10 cellular contexts compared by ENCODE assay signal in genomic region chr3:195544634-195545033, GRCh38. TPM values are rescaled to one million over a fixed set of nuclear protein-coding genes. Genes with fewer than 3 reads are reported as not detected.
DNase-seq lines count a peak whose midpoint lies in the region; ATAC-seq and TF ChIP-seq lines count a peak whose summit lies in the region.
"Had no signal": no experiment of that assay in that cellular context is flagged by ENCODE, and none has a peak within 500 bp of the region (broad histone marks: within the 10 kb centered on the region; RNA-seq: fewer than 3 reads in every experiment).

No MANE protein-coding gene starts in this region.

- H3K27ac Mint-ChIP-seq in T-helper 2 cell treated with Interferon-gamma antibody and Interleukin-4, amounts not matched to agents 5 μg/mL and 100 μg/mL, for 36 hours = peak overlapping the region; percentile 76
- peak overlapping the region; percentile 93 for H3K27ac Mint-ChIP-seq in activated naive CD8-positive, alpha-beta T cell
- H3K27ac Mint-ChIP-seq in stimulated activated memory B cell treated with anti-CD40 and anti-IgM and Interleukin-4, amounts not matched to agents 10 μg/mL and 1 μg/mL and 100 μg/mL, for 72 hours = peak overlapping the region; percentile 99

- H3K4me1 ChIP-seq in left ventricle myocardium inferior = peaks cover 70% of the 10 kb centered on the region
- H3K4me1 ChIP-seq: colonic mucosa had no signal

- TF ChIP-seq CTCF in left ventricle myocardium inferior (IDR thresholded peaks at IDR 0.05; ENCODE audit: borderline replicate concordance) = no peak

- H3K9me3 ChIP-seq in left ventricle myocardium inferior (replicated peaks) = no peaks in the 10 kb centered on the region
- H3K9me3 ChIP-seq: colonic mucosa had no signal

- H3K4me1 Mint-ChIP-seq in T-helper 2 cell treated with Interferon-gamma antibody and Interleukin-4, amounts not matched to agents 5 μg/mL and 100 μg/mL, for 36 hours (ENCODE audit: low read depth) = peaks cover 68% of the 10 kb centered on the region
- H3K4me1 Mint-ChIP-seq in activated naive CD8-positive, alpha-beta T cell (ENCODE audit: low read depth) = peaks cover 72% of the 10 kb centered on the region
- H3K4me1 Mint-ChIP-seq in stimulated activated memory B cell treated with anti-CD40 and anti-IgM and Interleukin-4, amounts not matched to agents 10 μg/mL and 1 μg/mL and 100 μg/mL, for 72 hours = peaks cover 70% of the 10 kb centered on the region

- H3K27me3 ChIP-seq in left ventricle myocardium inferior (ENCODE audit: low read depth) = no peaks in the 10 kb centered on the region
- H3K27me3 ChIP-seq: colonic mucosa had no signal

- no peak for ATAC-seq in stimulated activated memory B cell treated with anti-CD40 and anti-IgM and Interleukin-4, amounts not matched to agents 10 μg/mL and 1 μg/mL and 100 μg/mL, for 72 hours
- ATAC-seq in GM18511 (IDR thresholded peaks at IDR 0.05; ENCODE audit: unreplicated experiment) = no peak
- ATAC-seq in GM18867 (IDR thresholded peaks at IDR 0.05; ENCODE audit: unreplicated experiment) = no peak
- no peak for ATAC-seq in HG02588 (IDR thresholded peaks at IDR 0.05; ENCODE audit: unreplicated experiment)

- no peak for DNase-seq in T-helper 2 cell treated with Interferon-gamma antibody and Interleukin-4, amounts not matched to agents 5 μg/mL and 100 μg/mL, for 36 hours (ENCODE audit: low spot score)
- DNase-seq in T-helper 2 cell (no peak), left ventricle myocardium inferior (peak; percentile 48)
- DNase-seq: colonic mucosa, KG1 had no signal

- H3K36me3 Mint-ChIP-seq in T-helper 2 cell treated with Interferon-gamma antibody and Interleukin-4, amounts not matched to agents 5 μg/mL and 100 μg/mL, for 36 hours (ENCODE audit: low read depth) = peaks cover 9% of the 10 kb centered on the region
- H3K36me3 Mint-ChIP-seq in activated naive CD8-positive, alpha-beta T cell = no peaks in the 10 kb centered on the region
- H3K36me3 Mint-ChIP-seq in stimulated activated memory B cell treated with anti-CD40 and anti-IgM and Interleukin-4, amounts not matched to agents 10 μg/mL and 1 μg/mL and 100 μg/mL, for 72 hours = peaks cover 16% of the 10 kb centered on the region

- no peaks in the 10 kb centered on the region for H3K36me3 ChIP-seq in left ventricle myocardium inferior
- H3K36me3 ChIP-seq: colonic mucosa had no signal

- intact Hi-C loops in left ventricle myocardium inferior (cut with micrococcal nuclease) = no loop called here

- no peaks in the 10 kb centered on the region for H3K9me3 Mint-ChIP-seq in T-helper 2 cell treated with Interferon-gamma antibody and Interleukin-4, amounts not matched to agents 5 μg/mL and 100 μg/mL, for 36 hours
- no peaks in the 10 kb centered on the region for H3K9me3 Mint-ChIP-seq in activated naive CD8-positive, alpha-beta T cell (ENCODE audit: low read depth)
- H3K9me3 Mint-ChIP-seq in stimulated activated memory B cell treated with anti-CD40 and anti-IgM and Interleukin-4, amounts not matched to agents 10 μg/mL and 1 μg/mL and 100 μg/mL, for 72 hours = no peaks in the 10 kb centered on the region

- H3K4me3 Mint-ChIP-seq in T-helper 2 cell treated with Interferon-gamma antibody and Interleukin-4, amounts not matched to agents 5 μg/mL and 100 μg/mL, for 36 hours = peak overlapping the region; percentile 89
- H3K4me3 Mint-ChIP-seq in activated naive CD8-positive, alpha-beta T cell = peak overlapping the region; percentile 89
- no peak overlapping the region for H3K4me3 Mint-ChIP-seq in stimulated activated memory B cell treated with anti-CD40 and anti-IgM and Interleukin-4, amounts not matched to agents 10 μg/mL and 1 μg/mL and 100 μg/mL, for 72 hours

- H3K27me3 Mint-ChIP-seq in T-helper 2 cell treated with Interferon-gamma antibody and Interleukin-4, amounts not matched to agents 5 μg/mL and 100 μg/mL, for 36 hours (ENCODE audit: low read depth) = no peaks in the 10 kb centered on the region
- no peaks in the 10 kb centered on the region for H3K27me3 Mint-ChIP-seq in activated naive CD8-positive, alpha-beta T cell
- no peaks in the 10 kb centered on the region for H3K27me3 Mint-ChIP-seq in stimulated activated memory B cell treated with anti-CD40 and anti-IgM and Interleukin-4, amounts not matched to agents 10 μg/mL and 1 μg/mL and 100 μg/mL, for 72 hours

- H3K27ac ChIP-seq in left ventricle myocardium inferior (replicated peaks) = peak overlapping the region; percentile 94
- H3K27ac ChIP-seq: colonic mucosa had no signal

- no peak overlapping the region for H3K4me3 ChIP-seq in left ventricle myocardium inferior
- H3K4me3 ChIP-seq: colonic mucosa had no signal

RNA-seq across cellular contexts. Expression of gene PPP1R2, which starts 1.5 kb away (rescaled TPM):
- 39.7 TPM for total RNA-seq in left ventricle myocardium inferior

RNA-seq across cellular contexts. Expression of gene APOD, which starts 39.1 kb away (rescaled TPM):
- 92.5 TPM for total RNA-seq in left ventricle myocardium inferior
